27 cellular contexts compared by ENCODE assay signal in the genomic region with DNA sequence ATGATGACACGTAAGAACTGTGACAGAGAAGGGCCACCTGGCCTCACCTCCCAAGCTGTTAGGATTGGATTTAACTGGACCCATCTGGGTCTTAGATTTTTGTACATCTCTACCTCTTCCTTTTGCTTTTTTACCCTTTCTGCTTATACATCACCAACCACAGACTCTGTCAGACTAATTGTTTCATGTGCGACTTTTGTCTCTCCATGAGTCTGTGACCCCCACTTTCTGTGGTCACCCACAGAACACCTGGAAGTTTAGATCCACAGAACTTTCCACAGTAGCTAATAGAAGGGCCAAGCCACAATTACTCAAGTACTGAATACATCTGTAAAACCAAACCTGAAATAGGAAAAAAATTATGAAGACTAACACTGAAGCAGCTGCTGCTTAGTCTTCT. TPM values are rescaled to one million over a fixed set of nuclear protein-coding genes. Genes with fewer than 3 reads are reported as not detected.
DNase-seq lines count a peak whose midpoint lies in the region; ATAC-seq and TF ChIP-seq lines count a peak whose summit lies in the region.
"Had no signal": no experiment of that assay in that cellular context is flagged by ENCODE, and none has a peak within 500 bp of the region (broad histone marks: within the 10 kb centered on the region; RNA-seq: fewer than 3 reads in every experiment).

No MANE protein-coding gene starts in this region.

- H3K79me1 ChIP-seq in IMR-90 (ENCODE audit: low read depth in 1 of 2, low read length in 2 of 2), result no peaks in the 10 kb centered on the region

- H3K4me2 ChIP-seq in IMR-90 (ENCODE audit: low read depth, low read length), result no peak overlapping the region

- ATAC-seq in IMR-90 (ENCODE audit: low read depth) (no peak), GM18520 (IDR thresholded peaks at IDR 0.05; ENCODE audit: unreplicated experiment) (no peak)
- ATAC-seq in activated naive CD8-positive, alpha-beta T cell treated with anti-CD3 and anti-CD28 coated beads, Interleukin-2, amount 50 U/mL, for 24 hours, result peak; percentile 63

- H3K27ac Mint-ChIP-seq in activated CD4-positive, alpha-beta memory T cell treated with anti-CD3 and anti-CD28 coated beads, Interleukin-2, amount 10 ng/mL, durations not matched to agents 7 days and 5 days, result peak overlapping the region; percentile 17
- H3K27ac Mint-ChIP-seq in activated CD4-positive, alpha-beta memory T cell treated with anti-CD3 and anti-CD28 coated beads for 36 hours, result no peak overlapping the region
- H3K27ac Mint-ChIP-seq in T-helper 2 cell treated with Interferon-gamma antibody and Interleukin-4, amounts not matched to agents 5 μg/mL and 100 μg/mL, for 36 hours, result peak overlapping the region; percentile 15
- no peak overlapping the region for H3K27ac Mint-ChIP-seq in activated naive CD8-positive, alpha-beta T cell treated with anti-CD3 and anti-CD28 coated beads, Interleukin-2, amount 50 U/mL, for 24 hours
- H3K27ac Mint-ChIP-seq: CD4-positive, CD25-positive, alpha-beta regulatory T cell had no signal

- H2BK15ac ChIP-seq in IMR-90 (ENCODE audit: low read depth, low read length), result no peak overlapping the region

- no peak overlapping the region for H3K56ac ChIP-seq in IMR-90 (ENCODE audit: extremely low read depth, insufficient read depth, low read length)

- TF ChIP-seq CTCF in IMR-90 (conservative IDR thresholded peaks at IDR 0.05; ENCODE audit: low read depth, low read length), result no peak

- no peak for TF ChIP-seq POLR2A in IMR-90 (IDR thresholded peaks at IDR 0.05; ENCODE audit: low read depth, low read length)

- intact Hi-C loops in activated CD4-positive, alpha-beta memory T cell treated with anti-CD3 and anti-CD28 coated beads for 36 hours (cut with micrococcal nuclease), result no loop called here
- intact Hi-C loops in IMR-90 (cut with micrococcal nuclease), result no loop called here

- POLR2A ChIA-PET in activated CD4-positive, alpha-beta memory T cell treated with anti-CD3 and anti-CD28 coated beads, Interleukin-2, amount 10 ng/mL, durations not matched to agents 7 days and 5 days (lab: Charles Lee), result interaction anchor here (0.7 to 10.6 kb wide), 4 partner anchors 9 to 1321 kb away, joined by 3 to 96 read pairs (median 50); a partner anchor contains a TSS
- POLR2A ChIA-PET in activated CD4-positive, alpha-beta memory T cell treated with anti-CD3 and anti-CD28 coated beads for 36 hours (lab: Charles Lee), result interaction anchor here (0.7 kb wide), 1 partner anchor 9 kb away, joined by 3 read pairs; no protein-coding TSS in a partner anchor
- POLR2A ChIA-PET in IMR-90 (lab: Charles Lee; ENCODE audit: unreplicated experiment), result no interaction called here

- no peak overlapping the region for H2AK9ac ChIP-seq in IMR-90 (replicated peaks; ENCODE audit: low read depth, low read length, poor library complexity)

- H3K27me3 Mint-ChIP-seq in activated CD4-positive, alpha-beta memory T cell treated with anti-CD3 and anti-CD28 coated beads, Interleukin-2, amount 10 ng/mL, durations not matched to agents 7 days and 5 days, result no peaks in the 10 kb centered on the region
- H3K27me3 Mint-ChIP-seq in activated CD4-positive, alpha-beta memory T cell treated with anti-CD3 and anti-CD28 coated beads for 36 hours, result no peaks in the 10 kb centered on the region
- H3K27me3 Mint-ChIP-seq in T-helper 2 cell treated with Interferon-gamma antibody and Interleukin-4, amounts not matched to agents 5 μg/mL and 100 μg/mL, for 36 hours (ENCODE audit: low read depth), result no peaks in the 10 kb centered on the region
- H3K27me3 Mint-ChIP-seq in activated naive CD8-positive, alpha-beta T cell treated with anti-CD3 and anti-CD28 coated beads, Interleukin-2, amount 50 U/mL, for 24 hours, result no peaks in the 10 kb centered on the region
- H3K27me3 Mint-ChIP-seq: CD4-positive, CD25-positive, alpha-beta regulatory T cell had no signal

- no peak overlapping the region for H2BK5ac ChIP-seq in IMR-90 (ENCODE audit: low read depth, low read length, poor library complexity, severe bottlenecking)

- no peak overlapping the region for H3K9ac ChIP-seq in IMR-90 (ENCODE audit: low read depth, low read length)
- H3K9ac ChIP-seq: GM23248 had no signal

- in situ Hi-C loops in IMR-90 (cut with MboI; ENCODE audit: low sequenced_read_pairs), result no loop called here

- no peaks in the 10 kb centered on the region for H3K9me3 Mint-ChIP-seq in activated CD4-positive, alpha-beta memory T cell treated with anti-CD3 and anti-CD28 coated beads, Interleukin-2, amount 10 ng/mL, durations not matched to agents 7 days and 5 days
- no peaks in the 10 kb centered on the region for H3K9me3 Mint-ChIP-seq in activated CD4-positive, alpha-beta memory T cell treated with anti-CD3 and anti-CD28 coated beads for 36 hours
- no peaks in the 10 kb centered on the region for H3K9me3 Mint-ChIP-seq in T-helper 2 cell treated with Interferon-gamma antibody and Interleukin-4, amounts not matched to agents 5 μg/mL and 100 μg/mL, for 36 hours
- H3K9me3 Mint-ChIP-seq in activated naive CD8-positive, alpha-beta T cell treated with anti-CD3 and anti-CD28 coated beads, Interleukin-2, amount 50 U/mL, for 24 hours, result no peaks in the 10 kb centered on the region
- H3K9me3 Mint-ChIP-seq: CD4-positive, CD25-positive, alpha-beta regulatory T cell had no signal

- H3K4me1 ChIP-seq in IMR-90 (ENCODE audit: control insufficient read depth, insufficient read depth, low read length), result peaks cover under 1% of the 10 kb centered on the region; the same call in 1 of the 2 replicates
- H3K4me1 ChIP-seq: BE2C, HAP-1 had no signal

- H3K18ac ChIP-seq in IMR-90 (ENCODE audit: low read depth, low read length), result no peak overlapping the region

- H3K4me1 Mint-ChIP-seq in activated CD4-positive, alpha-beta memory T cell treated with anti-CD3 and anti-CD28 coated beads, Interleukin-2, amount 10 ng/mL, durations not matched to agents 7 days and 5 days, result peaks cover 51% of the 10 kb centered on the region
- H3K4me1 Mint-ChIP-seq in activated CD4-positive, alpha-beta memory T cell treated with anti-CD3 and anti-CD28 coated beads for 36 hours (ENCODE audit: low read depth), result peaks cover 2% of the 10 kb centered on the region
- H3K4me1 Mint-ChIP-seq in T-helper 2 cell treated with Interferon-gamma antibody and Interleukin-4, amounts not matched to agents 5 μg/mL and 100 μg/mL, for 36 hours (ENCODE audit: low read depth), result peaks cover 55% of the 10 kb centered on the region
- peaks cover 19% of the 10 kb centered on the region for H3K4me1 Mint-ChIP-seq in activated naive CD8-positive, alpha-beta T cell treated with anti-CD3 and anti-CD28 coated beads, Interleukin-2, amount 50 U/mL, for 24 hours

- H2AFZ ChIP-seq in IMR-90 (replicated peaks; ENCODE audit: low read length, poor library complexity), result peak overlapping the region; percentile 36
- H2AFZ ChIP-seq: GM23248 had no signal

- no peaks in the 10 kb centered on the region for H3K9me3 ChIP-seq in IMR-90 (ENCODE audit: control insufficient read depth, insufficient read depth, low read length)
- H3K9me3 ChIP-seq: BE2C, HAP-1 had no signal

- no peak overlapping the region for H2BK120ac ChIP-seq in IMR-90 (ENCODE audit: low read depth, low read length)

- no peak overlapping the region for H2AK5ac ChIP-seq in IMR-90 (ENCODE audit: low read depth, low read length)

- no peaks in the 10 kb centered on the region for H3K27me3 ChIP-seq in IMR-90 (ENCODE audit: control insufficient read depth, insufficient read depth, low read length)
- H3K27me3 ChIP-seq: BE2C had no signal

- H3K36me3 Mint-ChIP-seq in activated CD4-positive, alpha-beta memory T cell treated with anti-CD3 and anti-CD28 coated beads, Interleukin-2, amount 10 ng/mL, durations not matched to agents 7 days and 5 days (ENCODE audit: low read depth), result peaks cover 89% of the 10 kb centered on the region
- peaks cover 40% of the 10 kb centered on the region for H3K36me3 Mint-ChIP-seq in activated CD4-positive, alpha-beta memory T cell treated with anti-CD3 and anti-CD28 coated beads for 36 hours
- H3K36me3 Mint-ChIP-seq in T-helper 2 cell treated with Interferon-gamma antibody and Interleukin-4, amounts not matched to agents 5 μg/mL and 100 μg/mL, for 36 hours (ENCODE audit: low read depth), result peaks cover 87% of the 10 kb centered on the region
- H3K36me3 Mint-ChIP-seq in activated naive CD8-positive, alpha-beta T cell treated with anti-CD3 and anti-CD28 coated beads, Interleukin-2, amount 50 U/mL, for 24 hours (ENCODE audit: low read depth), result peaks cover 27% of the 10 kb centered on the region

- TF ChIP-seq RAD21 in IMR-90 (IDR thresholded peaks at IDR 0.05; ENCODE audit: low read length), result no peak

- H3K23ac ChIP-seq in IMR-90 (ENCODE audit: low read depth, low read length), result no peak overlapping the region

- DNase-seq in activated CD4-positive, alpha-beta memory T cell treated with anti-CD3 and anti-CD28 coated beads, Interleukin-2, amount 10 ng/mL, durations not matched to agents 7 days and 5 days, result no peak
- no peak for DNase-seq in activated CD4-positive, alpha-beta memory T cell treated with anti-CD3 and anti-CD28 coated beads for 36 hours
- DNase-seq in IMR-90 (no peak), NCI-H1436 (lab: John Stamatoyannopoulos, UW) (no peak), NCI-H187 treated with DMSO at 0.1 percent for 48 hours (lab: John Stamatoyannopoulos, UW) (no peak)
- no peak for DNase-seq in T-helper 2 cell treated with Interferon-gamma antibody and Interleukin-4, amounts not matched to agents 5 μg/mL and 100 μg/mL, for 36 hours (ENCODE audit: low spot score)
- DNase-seq in activated naive CD8-positive, alpha-beta T cell treated with anti-CD3 and anti-CD28 coated beads, Interleukin-2, amount 50 U/mL, for 24 hours, result no peak
- DNase-seq: CD4-positive, CD25-positive, alpha-beta regulatory T cell; COR-L47; DMS 273 treated with DMSO at 0.1 percent for 48 hours; GDM1; GM23248; NCI-H1105 treated with DMSO at 0.1 percent for 48 hours; NCI-H1694 treated with DMSO at 0.1 percent for 48 hours; NCI-H2107; NCI-H2227 treated with DMSO at 0.1 percent for 48 hours; NCI-H510A treated with DMSO at 0.1 percent for 48 hours; NCI-H774; SHP77 treated with DMSO at 0.1 percent for 48 hours had no signal

- H3K4me3 ChIP-seq in IMR-90 (ENCODE audit: insufficient read depth, low read depth, low read length), result no peak overlapping the region
- H3K4me3 ChIP-seq: GM23248, HAP-1 had no signal

- H3K4ac ChIP-seq in IMR-90 (ENCODE audit: low read depth, low read length), result no peak overlapping the region

- H3K9me1 ChIP-seq in IMR-90 (ENCODE audit: insufficient read depth, low read length), result 0 out of 2 replicates have a peak, but pooled peaks cover 2% of the 10 kb centered on the region

- CTCF ChIA-PET in activated CD4-positive, alpha-beta memory T cell treated with anti-CD3 and anti-CD28 coated beads, Interleukin-2, amount 10 ng/mL, durations not matched to agents 7 days and 5 days (lab: Charles Lee), result interaction anchor here (0.8 to 12.7 kb wide), 4 partner anchors 11 to 22 kb away, joined by 3 to 103 read pairs (median 12); no protein-coding TSS in a partner anchor
- CTCF ChIA-PET in activated CD4-positive, alpha-beta memory T cell treated with anti-CD3 and anti-CD28 coated beads for 36 hours (lab: Charles Lee), result interaction anchor here (1.2 to 5.3 kb wide), 4 partner anchors 13 to 159 kb away, joined by 4 to 57 read pairs (median 16); no protein-coding TSS in a partner anchor
- CTCF ChIA-PET in IMR-90 (lab: Yijun Ruan, JAX), result interaction anchor here (0.9 kb wide), 1 partner anchor 22 kb away, joined by 4 read pairs; no protein-coding TSS in a partner anchor

- no peak overlapping the region for H4K91ac ChIP-seq in IMR-90 (ENCODE audit: insufficient read depth, low read depth, low read length)

- H3K14ac ChIP-seq in IMR-90 (replicated peaks; ENCODE audit: low read depth, low read length), result no peak overlapping the region

- H4K5ac ChIP-seq in IMR-90 (ENCODE audit: low read depth, low read length), result no peak overlapping the region

- WGBS in IMR-90 (ENCODE audit: extremely low coverage in 2 of 2, insufficient read length in 1 of 2), 2 experiments, result no CpG with 5 or more reads among the region's 2 CpGs

- dilution Hi-C loops in IMR-90 (cut with HindIII; ENCODE audit: low sequenced_read_pairs, unreplicated experiment), result no loop called here

- no peak overlapping the region for H2BK20ac ChIP-seq in IMR-90 (ENCODE audit: low read depth, low read length)

- no peak overlapping the region for H4K8ac ChIP-seq in IMR-90 (ENCODE audit: low read depth in 2 of 2, low read length in 2 of 2)

- no peak overlapping the region for H3K4me3 Mint-ChIP-seq in activated CD4-positive, alpha-beta memory T cell treated with anti-CD3 and anti-CD28 coated beads, Interleukin-2, amount 10 ng/mL, durations not matched to agents 7 days and 5 days
- no peak overlapping the region for H3K4me3 Mint-ChIP-seq in activated CD4-positive, alpha-beta memory T cell treated with anti-CD3 and anti-CD28 coated beads for 36 hours
- H3K4me3 Mint-ChIP-seq in T-helper 2 cell treated with Interferon-gamma antibody and Interleukin-4, amounts not matched to agents 5 μg/mL and 100 μg/mL, for 36 hours, result no peak overlapping the region
- no peak overlapping the region for H3K4me3 Mint-ChIP-seq in activated naive CD8-positive, alpha-beta T cell treated with anti-CD3 and anti-CD28 coated beads, Interleukin-2, amount 50 U/mL, for 24 hours
- H3K4me3 Mint-ChIP-seq: CD4-positive, CD25-positive, alpha-beta regulatory T cell had no signal

- no peaks in the 10 kb centered on the region for H4K20me1 ChIP-seq in IMR-90 (ENCODE audit: insufficient read depth, low read length)

- no TSS peak for BruUV-seq in IMR-90 (replicated peaks; lab: Mats Ljungman, UMichigan)

- H3K36me3 ChIP-seq in IMR-90 (ENCODE audit: control insufficient read depth, insufficient read depth, low read length), result peaks cover 14% of the 10 kb centered on the region
- H3K36me3 ChIP-seq: BE2C had no signal

- H3K27ac ChIP-seq in IMR-90 (ENCODE audit: insufficient read depth, low read length), result no peak overlapping the region
- H3K27ac ChIP-seq: GM23248, HL-60 had no signal

RNA-seq across cellular contexts. Expression of a gene that starts 23.1 kb away (rescaled TPM):
- 100 to 1,000 TPM; 138 to 139 TPM for total RNA-seq in activated CD4-positive, alpha-beta memory T cell treated with anti-CD3 and anti-CD28 coated beads, Interleukin-2, amount 10 ng/mL, durations not matched to agents 7 days and 5 days
- 10 to 100 TPM; 44.2 to 47.2 TPM for total RNA-seq in activated CD4-positive, alpha-beta memory T cell treated with anti-CD3 and anti-CD28 coated beads for 36 hours
- total RNA-seq in IMR-90 (2012; rRNA removed), result 1.1 and 1.3 TPM in 2 replicates
- 6.1 and 8.1 TPM in 2 replicates for polyA plus RNA-seq in IMR-90 (2012; rRNA removed)
- polyA plus RNA-seq in IMR-90 (2012; cell fraction: cytosol; rRNA removed), result 0.56 and 1.5 TPM in 2 replicates
- 84.2 and 148 TPM in 2 replicates for polyA plus RNA-seq in IMR-90 (2012; cell fraction: nucleus; rRNA removed; ENCODE audit: low replicate concordance)

RNA-seq across cellular contexts. Expression of a gene that starts 33.1 kb away (rescaled TPM):
- total RNA-seq in activated CD4-positive, alpha-beta memory T cell treated with anti-CD3 and anti-CD28 coated beads, Interleukin-2, amount 10 ng/mL, durations not matched to agents 7 days and 5 days, result 100 to 1,000 TPM; 315 to 324 TPM
- 100 to 1,000 TPM; 390 to 404 TPM for total RNA-seq in activated CD4-positive, alpha-beta memory T cell treated with anti-CD3 and anti-CD28 coated beads for 36 hours
- 98.3 and 99.1 TPM in 2 replicates for total RNA-seq in IMR-90 (2012; rRNA removed)
- polyA plus RNA-seq in IMR-90 (2012; rRNA removed), result 265 and 333 TPM in 2 replicates
- polyA plus RNA-seq in IMR-90 (2012; cell fraction: cytosol; rRNA removed), result 604 and 664 TPM in 2 replicates
- polyA plus RNA-seq in IMR-90 (2012; cell fraction: nucleus; rRNA removed; ENCODE audit: low replicate concordance), result 167 and 179 TPM in 2 replicates

RNA-seq across cellular contexts. Expression of a gene that starts 33.8 kb away (rescaled TPM):
- total RNA-seq in activated CD4-positive, alpha-beta memory T cell treated with anti-CD3 and anti-CD28 coated beads, Interleukin-2, amount 10 ng/mL, durations not matched to agents 7 days and 5 days, result under 1 TPM in 1 of 2 experiments, not detected in 1; 0.23 TPM
- total RNA-seq in activated CD4-positive, alpha-beta memory T cell treated with anti-CD3 and anti-CD28 coated beads for 36 hours, result under 1 TPM; 0.36 to 0.46 TPM
- not detected in 2 replicates for total RNA-seq in IMR-90 (2012; rRNA removed)
- 0.03 TPM in 1 of 2 replicates, not detected in the other for polyA plus RNA-seq in IMR-90 (2012; rRNA removed)
- not detected in 2 replicates for polyA plus RNA-seq in IMR-90 (2012; cell fraction: cytosol; rRNA removed)
- not detected in 2 replicates for polyA plus RNA-seq in IMR-90 (2012; cell fraction: nucleus; rRNA removed; ENCODE audit: low replicate concordance)
- total RNA-seq: CD4-positive, CD25-positive, alpha-beta regulatory T cell; Daoy; GM23248; HT1080; LHCN-M2; RPMI7951 had no signal
- polyA plus RNA-seq: GM23248 had no signal

RNA-seq across cellular contexts. Expression of a gene that starts 39.2 kb away (rescaled TPM):
- total RNA-seq in activated CD4-positive, alpha-beta memory T cell treated with anti-CD3 and anti-CD28 coated beads, Interleukin-2, amount 10 ng/mL, durations not matched to agents 7 days and 5 days, result 10 to 100 TPM; 57.7 to 58.8 TPM
- 10 to 100 TPM; 40.6 to 47.4 TPM for total RNA-seq in activated CD4-positive, alpha-beta memory T cell treated with anti-CD3 and anti-CD28 coated beads for 36 hours
- 10.2 and 10.3 TPM in 2 replicates for total RNA-seq in IMR-90 (2012; rRNA removed)
- 6.1 and 10.3 TPM in 2 replicates for polyA plus RNA-seq in IMR-90 (2012; rRNA removed)
- polyA plus RNA-seq in IMR-90 (2012; cell fraction: cytosol; rRNA removed), result 3.8 and 6.9 TPM in 2 replicates
- 5.0 and 17.2 TPM in 2 replicates for polyA plus RNA-seq in IMR-90 (2012; cell fraction: nucleus; rRNA removed; ENCODE audit: low replicate concordance)

Comparison
In these comparisons a context has a peak if more than half of its experiments do, and no peak if none do; other contexts are left out.
1. H3K27ac Mint-ChIP-seq: peak in activated CD4-positive, alpha-beta memory T cell treated with anti-CD3 and anti-CD28 coated beads, Interleukin-2, amount 10 ng/mL, durations not matched to agents 7 days and 5 days (single experiment) and T-helper 2 cell treated with Interferon-gamma antibody and Interleukin-4, amounts not matched to agents 5 μg/mL and 100 μg/mL, for 36 hours (single experiment); none in activated CD4-positive, alpha-beta memory T cell treated with anti-CD3 and anti-CD28 coated beads for 36 hours (single experiment) and activated naive CD8-positive, alpha-beta T cell treated with anti-CD3 and anti-CD28 coated beads, Interleukin-2, amount 50 U/mL, for 24 hours (single experiment).
2. RNA of a gene that starts 23.1 kb away (total RNA-seq): 138 to 139 TPM in activated CD4-positive, alpha-beta memory T cell treated with anti-CD3 and anti-CD28 coated beads, Interleukin-2, amount 10 ng/mL, durations not matched to agents 7 days and 5 days and 44.2 to 47.2 TPM in activated CD4-positive, alpha-beta memory T cell treated with anti-CD3 and anti-CD28 coated beads for 36 hours; 1.1 to 1.3 TPM in IMR-90; every median in the first group is over 10 times any median in the second.